ENCODE assay signal across 15 cellular contexts in the genomic region with DNA sequence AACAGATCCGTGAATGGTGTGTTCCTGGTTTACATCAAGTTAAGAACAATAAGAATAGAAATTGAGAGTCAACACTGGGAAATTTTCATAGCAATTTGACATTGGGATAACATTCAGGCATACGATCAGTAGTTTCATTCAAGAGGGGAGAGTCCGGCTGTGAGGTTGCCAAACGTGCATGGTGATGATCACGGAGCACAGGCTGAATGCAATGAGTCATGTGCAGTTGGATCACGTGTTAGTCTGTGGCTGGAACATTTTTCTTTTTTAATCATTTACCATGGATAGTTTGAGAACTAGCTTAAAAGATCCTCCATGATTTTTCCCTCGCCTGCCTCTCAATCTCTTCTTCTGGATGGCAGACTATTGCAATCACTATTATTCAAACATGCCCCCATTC. TPM values are rescaled to one million over a fixed set of nuclear protein-coding genes. Genes with fewer than 3 reads are reported as not detected.
DNase-seq lines count a peak whose midpoint lies in the region; ATAC-seq and TF ChIP-seq lines count a peak whose summit lies in the region.
"Had no signal": no experiment of that assay in that cellular context is flagged by ENCODE, and none has a peak within 500 bp of the region (broad histone marks: within the 10 kb centered on the region; RNA-seq: fewer than 3 reads in every experiment).

No MANE protein-coding gene starts in this region.

- H2BK5ac ChIP-seq in mesenchymal stem cell (ENCODE audit: low read depth, low read length, poor library complexity, severe bottlenecking) = no peak overlapping the region

- H3K36me3 Mint-ChIP-seq in endodermal cell (ENCODE audit: low read depth) = no peaks in the 10 kb centered on the region
- H3K36me3 Mint-ChIP-seq: activated naive CD4-positive, alpha-beta T cell treated with anti-CD3 and anti-CD28 coated beads, Interleukin-2, amount 50 U/mL, for 24 hours; CD8-positive, alpha-beta memory T cell had no signal

- H3K4me3 Mint-ChIP-seq in endodermal cell = no peak overlapping the region
- H3K4me3 Mint-ChIP-seq: activated CD8-positive, alpha-beta T cell treated with anti-CD3 and anti-CD28 coated beads for 36 hours; activated naive CD4-positive, alpha-beta T cell treated with anti-CD3 and anti-CD28 coated beads, Interleukin-2, amount 50 U/mL, for 24 hours; CD8-positive, alpha-beta memory T cell had no signal

- 73% methylated on average over 7 of the region's 7 CpGs for WGBS in mesenchymal stem cell
- whole genome bisulfite sequencing in endodermal cell (ENCODE audit: insufficient coverage in 1 of 2, insufficient read length in 1 of 2), 2 experiments = 85 to 92% methylated on average over 7 of the region's 7 CpGs

- H3K4me1 ChIP-seq in mesenchymal stem cell (ENCODE audit: control insufficient read depth, insufficient read depth, low read depth, low read length) (peaks cover 4% of the 10 kb centered on the region), BE2C (no peaks in the 10 kb centered on the region), endodermal cell (ENCODE audit: control insufficient read depth, insufficient read depth, low read length) (no peaks in the 10 kb centered on the region)

- H3K27ac Mint-ChIP-seq in endodermal cell = no peak overlapping the region
- H3K27ac Mint-ChIP-seq: activated CD8-positive, alpha-beta T cell treated with anti-CD3 and anti-CD28 coated beads for 36 hours; CD8-positive, alpha-beta memory T cell had no signal

- no peak overlapping the region for H4K8ac ChIP-seq in mesenchymal stem cell (ENCODE audit: low read length)

- H3K36me3 ChIP-seq in MG63 = no peaks in the 10 kb centered on the region
- no peaks in the 10 kb centered on the region for H3K36me3 ChIP-seq in mesenchymal stem cell (ENCODE audit: control insufficient read depth in 1 of 2, insufficient read depth in 2 of 2, low read depth in 1 of 2, low read length in 2 of 2)
- no peaks in the 10 kb centered on the region for H3K36me3 ChIP-seq in BE2C
- no peaks in the 10 kb centered on the region for H3K36me3 ChIP-seq in endodermal cell (ENCODE audit: control insufficient read depth, insufficient read depth, low read length)

- H3K27me3 ChIP-seq in MG63 = no peaks in the 10 kb centered on the region
- H3K27me3 ChIP-seq in mesenchymal stem cell (ENCODE audit: control insufficient read depth in 1 of 2, insufficient read depth in 1 of 2, low read length in 2 of 2) = peaks cover 0 to 17% of the 10 kb centered on the region in 2 experiments
- H3K27me3 ChIP-seq in BE2C = no peaks in the 10 kb centered on the region
- peaks cover 18% of the 10 kb centered on the region for H3K27me3 ChIP-seq in endodermal cell (ENCODE audit: control insufficient read depth, insufficient read depth, low read length, poor library complexity, severe bottlenecking)

- no peaks in the 10 kb centered on the region for H3K79me1 ChIP-seq in mesenchymal stem cell (replicated peaks; ENCODE audit: low read length, poor library complexity, severe bottlenecking)

- no peak overlapping the region for H2BK15ac ChIP-seq in mesenchymal stem cell (ENCODE audit: low read depth, poor library complexity, severe bottlenecking)

- H2BK120ac ChIP-seq in mesenchymal stem cell (ENCODE audit: low read depth, low read length) = no peak overlapping the region

- H3K14ac ChIP-seq in mesenchymal stem cell (ENCODE audit: low read length in 2 of 2) = no peak overlapping the region

- H3K4me3 ChIP-seq in MG63 = no peak overlapping the region
- no peak overlapping the region for H3K4me3 ChIP-seq in choroid plexus epithelial cell (ENCODE audit: low read depth, low read length)
- no peak overlapping the region for H3K4me3 ChIP-seq in mesenchymal stem cell (ENCODE audit: insufficient read depth in 1 of 2, low read depth in 1 of 2, low read length in 2 of 2)
- no peak overlapping the region for H3K4me3 ChIP-seq in BE2C (ENCODE audit: low read depth, low read length)
- no peak overlapping the region for H3K4me3 ChIP-seq in endodermal cell (ENCODE audit: low read length)
- H3K4me3 ChIP-seq: mucosa of descending colon, skin epidermis had no signal

- no peak overlapping the region for H3K4ac ChIP-seq in mesenchymal stem cell (ENCODE audit: low read depth in 1 of 2, low read length in 2 of 2)

- H3K18ac ChIP-seq in mesenchymal stem cell (ENCODE audit: low read depth in 1 of 2, low read length in 2 of 2) = no peak overlapping the region

- peaks cover 8% of the 10 kb centered on the region for H3K4me1 Mint-ChIP-seq in endodermal cell
- H3K4me1 Mint-ChIP-seq: activated naive CD4-positive, alpha-beta T cell treated with anti-CD3 and anti-CD28 coated beads, Interleukin-2, amount 50 U/mL, for 24 hours; CD8-positive, alpha-beta memory T cell had no signal

- TF ChIP-seq CTCF in choroid plexus epithelial cell (conservative IDR thresholded peaks at IDR 0.05; ENCODE audit: low read depth, low read length) (no peak), BE2C (IDR thresholded peaks at IDR 0.05; ENCODE audit: low read depth, low read length) (no peak), endodermal cell (conservative IDR thresholded peaks at IDR 0.05) (no peak)

- no peak overlapping the region for H2BK12ac ChIP-seq in mesenchymal stem cell (ENCODE audit: low read length in 2 of 2)

- no peak overlapping the region for H3K4me2 ChIP-seq in mesenchymal stem cell (ENCODE audit: low read length, poor library complexity, severe bottlenecking)

- no peak for ATAC-seq in GM21360 (IDR thresholded peaks at IDR 0.05; ENCODE audit: unreplicated experiment)
- no peak for ATAC-seq in GM19455 (IDR thresholded peaks at IDR 0.05; ENCODE audit: unreplicated experiment)
- ATAC-seq: activated CD8-positive, alpha-beta T cell treated with anti-CD3 and anti-CD28 coated beads for 36 hours; mucosa of descending colon had no signal

- H3K9me3 ChIP-seq in MG63 (no peaks in the 10 kb centered on the region), mesenchymal stem cell (ENCODE audit: control insufficient read depth, low read length) (no peaks in the 10 kb centered on the region), BE2C (no peaks in the 10 kb centered on the region), endodermal cell (ENCODE audit: control insufficient read depth, low read length) (no peaks in the 10 kb centered on the region)
- H3K9me3 ChIP-seq: mucosa of descending colon had no signal

- DNase-seq in COLO829 (ENCODE audit: low spot score) (peak; percentile 68), MG63 (peak; percentile 51), choroid plexus epithelial cell (ENCODE audit: low read depth) (peak; percentile 82), mesenchymal stem cell (peak; percentile 45), BE2C (no peak), endodermal cell (no peak)
- DNase-seq: activated CD8-positive, alpha-beta T cell treated with anti-CD3 and anti-CD28 coated beads for 36 hours; CD8-positive, alpha-beta memory T cell; dermis blood vessel endothelial cell; mucosa of descending colon; NCI-H526 had no signal

- H3K9ac ChIP-seq in mesenchymal stem cell (ENCODE audit: low read length) (peak overlapping the region; percentile 19), endodermal cell (ENCODE audit: extremely low read depth, low read length, poor library complexity, severe bottlenecking) (no peak overlapping the region)

- H3K27ac ChIP-seq in mesenchymal stem cell (ENCODE audit: low read length, poor library complexity, severe bottlenecking) (peak overlapping the region; percentile 59), endodermal cell (ENCODE audit: low read depth, low read length) (no peak overlapping the region)

- H2AK5ac ChIP-seq in mesenchymal stem cell (ENCODE audit: low read length, severe bottlenecking) = no peak overlapping the region

- H3K27me3 Mint-ChIP-seq in endodermal cell (ENCODE audit: insufficient read depth) = peaks cover 4% of the 10 kb centered on the region
- H3K27me3 Mint-ChIP-seq: activated naive CD4-positive, alpha-beta T cell treated with anti-CD3 and anti-CD28 coated beads, Interleukin-2, amount 50 U/mL, for 24 hours had no signal

- no peak overlapping the region for H3K23ac ChIP-seq in mesenchymal stem cell (ENCODE audit: low read length in 2 of 2)

- H4K91ac ChIP-seq in mesenchymal stem cell (ENCODE audit: low read length) = no peak overlapping the region

- H2AFZ ChIP-seq in mesenchymal stem cell (ENCODE audit: low read depth, low read length) = no peak overlapping the region

- H3K9me3 Mint-ChIP-seq in endodermal cell = no peaks in the 10 kb centered on the region
- H3K9me3 Mint-ChIP-seq: activated CD8-positive, alpha-beta T cell treated with anti-CD3 and anti-CD28 coated beads for 36 hours; activated naive CD4-positive, alpha-beta T cell treated with anti-CD3 and anti-CD28 coated beads, Interleukin-2, amount 50 U/mL, for 24 hours; CD8-positive, alpha-beta memory T cell had no signal

RNA-seq across cellular contexts. Expression of gene DCT, which starts 2.5 kb away (rescaled TPM):
- not detected in 2 replicates for total RNA-seq in MG63 (2014; rRNA removed; shearing (Covaris generic); ENCODE audit: low replicate concordance)
- not detected for polyA plus RNA-seq in mesenchymal stem cell (2013, experiment 1 of 2)
- polyA plus RNA-seq in mesenchymal stem cell (2013, experiment 2 of 2) = not detected
- polyA plus RNA-seq in BE2C (2012; ENCODE audit: insufficient read depth, insufficient read length, low read depth) = 8.6 TPM
- not detected for total RNA-seq in endodermal cell
- 0.78 TPM for polyA plus RNA-seq in endodermal cell (2013, experiment 1 of 2)
- 0.41 TPM for polyA plus RNA-seq in endodermal cell (2013, experiment 2 of 2)
- total RNA-seq: dermis blood vessel endothelial cell had no signal
- polyA plus RNA-seq: CD8-positive, alpha-beta memory T cell had no signal

Comparison
In these comparisons a context has a peak if more than half of its experiments do, and no peak if none do; other contexts are left out.
1. DNase-seq: peak in COLO829 (single experiment), MG63 (single experiment), choroid plexus epithelial cell (single experiment) and mesenchymal stem cell (single experiment); none in BE2C (single experiment) and endodermal cell (single experiment).